ENCODE assay signal across 6 cellular contexts in genomic region chr4:101655005-101655404, GRCh38.
"Had no signal": no experiment of that assay in that cellular context is flagged by ENCODE, and none has a peak within 500 bp of the region (broad histone marks: within the 10 kb centered on the region; RNA-seq: fewer than 3 reads in every experiment).

No MANE protein-coding gene starts in this region.

- H3K4me3 ChIP-seq: K562 had no signal

- H3K4me3 Mint-ChIP-seq: IgD-negative memory B cell had no signal

- H3K36me3 Mint-ChIP-seq: IgD-negative memory B cell had no signal

- ATAC-seq: K562 had no signal

- H3K27ac Mint-ChIP-seq: IgD-negative memory B cell had no signal

- FAIRE-seq: HTR-8/SVneo, K562 had no signal

- H3K27me3 Mint-ChIP-seq: IgD-negative memory B cell had no signal

- DNase-seq: IMR-90, KBM-7 had no signal

- H3K27ac ChIP-seq: HL-60 had no signal
